In the genomic region with DNA sequence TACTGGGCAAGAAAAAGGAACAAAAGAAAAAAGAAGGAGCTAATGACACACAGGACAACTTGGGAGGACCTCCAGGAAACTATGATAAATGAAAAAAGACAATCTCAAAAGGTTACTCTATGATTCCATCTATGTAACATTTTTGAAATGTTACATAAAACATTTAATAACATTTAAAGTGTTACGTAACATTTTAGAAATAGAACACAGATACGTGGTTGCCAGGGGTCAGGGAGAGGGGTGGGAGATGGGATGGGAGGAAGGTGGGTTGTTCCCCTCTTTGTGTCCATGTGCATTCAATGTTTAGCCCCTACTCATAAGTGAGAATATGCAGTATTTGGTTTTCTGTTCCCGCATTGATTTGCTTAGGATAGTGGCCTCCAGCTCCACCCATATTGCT, we compare ENCODE assay signal across 21 cellular contexts.
A peak's percentile ranks its signal among the peaks of the same experiment; 100 is the strongest.
DNase-seq lines count a peak whose midpoint lies in the region; ATAC-seq and TF ChIP-seq lines count a peak whose summit lies in the region.
"Had no signal": no experiment of that assay in that cellular context is flagged by ENCODE, and none has a peak within 500 bp of the region (broad histone marks: within the 10 kb centered on the region; RNA-seq: fewer than 3 reads in every experiment).

No MANE protein-coding gene starts in this region.

- no peaks in the 10 kb centered on the region for H3K9me3 Mint-ChIP-seq in MCF 10A (ENCODE audit: unreplicated experiment)
- H3K9me3 Mint-ChIP-seq: CD4-positive, alpha-beta T cell; H9 had no signal

- intact Hi-C loops in MCF 10A (cut with micrococcal nuclease) (loop anchor here (5.0 kb wide), 1 partner anchor 638 kb away; no protein-coding TSS in a partner anchor), breast epithelium (cut with DNase I; ENCODE audit: low total_unique reads) (no loop called here), ascending aorta (cut with DNase I) (loop anchor here (2.0 to 10.0 kb wide), 6 partner anchors 26 to 636 kb away; a partner anchor contains a TSS), tibial artery (cut with DNase I; ENCODE audit: low total_unique reads) (loop anchor here (5.0 kb wide), 1 partner anchor 638 kb away; no protein-coding TSS in a partner anchor), aorta (cut with DNase I) (loop anchor here (5.0 to 10.0 kb wide), 3 partner anchors 77 to 636 kb away; a partner anchor contains a TSS)

- H2AFZ ChIP-seq in fibroblast of lung (ENCODE audit: low read length): no peak overlapping the region

- no peaks in the 10 kb centered on the region for H3K36me3 Mint-ChIP-seq in MCF 10A (ENCODE audit: insufficient read depth, unreplicated experiment)

- no peaks in the 10 kb centered on the region for H4K20me1 ChIP-seq in fibroblast of lung (ENCODE audit: control insufficient read depth, extremely low read depth, insufficient read depth, low read length)

- H3K4me1 ChIP-seq in breast epithelium: no peaks in the 10 kb centered on the region
- H3K4me1 ChIP-seq in ascending aorta: peaks cover 5 to 20% of the 10 kb centered on the region in 2 donors
- peaks cover 20% of the 10 kb centered on the region for H3K4me1 ChIP-seq in fibroblast of lung (ENCODE audit: control insufficient read depth, extremely low read depth, insufficient read depth, low read length)
- H3K4me1 ChIP-seq in tibial artery: peaks cover 0 to 39% (median 27%) of the 10 kb centered on the region in 4 donors
- H3K4me1 ChIP-seq in aorta (ENCODE audit: control insufficient read depth in 1 of 2, insufficient read depth in 2 of 2, low read length in 2 of 2): peaks cover 0 to 4% of the 10 kb centered on the region in 2 donors
- H3K4me1 ChIP-seq: Caco-2 had no signal

- H3K4me2 ChIP-seq in fibroblast of lung (ENCODE audit: extremely low read depth, insufficient read depth, low read length): no peak overlapping the region

- H3K27ac ChIP-seq in breast epithelium (no peak overlapping the region), ascending aorta (peak overlapping the region; percentile 47 to 48), fibroblast of lung (ENCODE audit: insufficient read depth, low read length) (peak overlapping the region; percentile 57), tibial artery (peak overlapping the region; percentile 37 to 74), aorta (ENCODE audit: low read depth in 1 of 2, low read length in 2 of 2) (no peak overlapping the region)
- H3K27ac ChIP-seq: 22Rv1 had no signal

- no peak for ATAC-seq in aorta (ENCODE audit: low FRiP score)

- no peaks in the 10 kb centered on the region for H3K27me3 Mint-ChIP-seq in MCF 10A (ENCODE audit: insufficient read depth, unreplicated experiment)

- H3K9me3 ChIP-seq in breast epithelium: no peaks in the 10 kb centered on the region
- H3K9me3 ChIP-seq in ascending aorta: no peaks in the 10 kb centered on the region
- H3K9me3 ChIP-seq in fibroblast of lung (ENCODE audit: control insufficient read depth, insufficient read depth, low read depth, low read length): no peaks in the 10 kb centered on the region
- H3K9me3 ChIP-seq in tibial artery: no peaks in the 10 kb centered on the region
- H3K9me3 ChIP-seq in aorta (ENCODE audit: control insufficient read depth, low read length): no peaks in the 10 kb centered on the region
- H3K9me3 ChIP-seq: Caco-2, MG63 had no signal

- no peak for TF ChIP-seq POLR2A in breast epithelium (IDR thresholded peaks at IDR 0.05)

- WGBS in aorta, 2 donors: 20 to 29% methylated on average over 3 of the region's 3 CpGs

- H3K27ac Mint-ChIP-seq in MCF 10A (ENCODE audit: low read depth, unreplicated experiment): peak overlapping the region; percentile 40
- H3K27ac Mint-ChIP-seq: B cell; CD4-positive, alpha-beta T cell; H9 had no signal

- H3K36me3 ChIP-seq in breast epithelium (no peaks in the 10 kb centered on the region), ascending aorta (no peaks in the 10 kb centered on the region), fibroblast of lung (ENCODE audit: control insufficient read depth, insufficient read depth, low read length) (no peaks in the 10 kb centered on the region), tibial artery (no peaks in the 10 kb centered on the region), aorta (ENCODE audit: control insufficient read depth in 1 of 2, insufficient read depth in 2 of 2, low read length in 1 of 2) (no peaks in the 10 kb centered on the region)
- H3K36me3 ChIP-seq: MG63 had no signal

- H3K4me3 Mint-ChIP-seq in MCF 10A (ENCODE audit: unreplicated experiment): no peak overlapping the region
- H3K4me3 Mint-ChIP-seq: B cell; CD4-positive, alpha-beta T cell; H9 had no signal

- no peak for TF ChIP-seq CTCF in MCF 10A (IDR thresholded peaks at IDR 0.05; ENCODE audit: unreplicated experiment)
- TF ChIP-seq CTCF in breast epithelium (IDR thresholded peaks at IDR 0.05): no peak
- no peak for TF ChIP-seq CTCF in ascending aorta (IDR thresholded peaks at IDR 0.05)
- TF ChIP-seq CTCF in fibroblast of lung (conservative IDR thresholded peaks at IDR 0.05 in 1 of 2, IDR thresholded peaks at IDR 0.05 in 1 of 2; ENCODE audit: low read depth in 1 of 2, low read length in 2 of 2): no peak
- TF ChIP-seq CTCF in tibial artery (IDR thresholded peaks at IDR 0.05): no peak

- H3K4me1 Mint-ChIP-seq in MCF 10A (ENCODE audit: insufficient read depth, unreplicated experiment): peaks cover 23% of the 10 kb centered on the region
- H3K4me1 Mint-ChIP-seq: B cell had no signal

- H3K4me3 ChIP-seq in breast epithelium: no peak overlapping the region
- H3K4me3 ChIP-seq in ascending aorta: no peak overlapping the region
- no peak overlapping the region for H3K4me3 ChIP-seq in fibroblast of lung (replicated peaks in 1 of 4; ENCODE audit: control extremely low read depth in 1 of 4, insufficient read depth in 1 of 4, low read depth in 3 of 4, low read length in 4 of 4)
- H3K4me3 ChIP-seq in tibial artery: no peak overlapping the region
- H3K4me3 ChIP-seq in aorta (ENCODE audit: low read length in 2 of 2): no peak overlapping the region
- H3K4me3 ChIP-seq: MG63 had no signal

- no peak overlapping the region for H3K9ac ChIP-seq in fibroblast of lung (ENCODE audit: insufficient read depth, low read length)

- CTCF ChIA-PET in MCF 10A (lab: Yijun Ruan, JAX): interaction anchor here (0.9 to 3.4 kb wide), 4 partner anchors 77 to 636 kb away, joined by 3 to 20 read pairs (median 7); a partner anchor contains a TSS

- POLR2A ChIA-PET in MCF 10A (lab: Yijun Ruan, JAX): interaction anchor here (0.6 to 1.1 kb wide), 2 partner anchors 78 to 137 kb away, joined by 3 read pairs; no protein-coding TSS in a partner anchor

- DNase-seq in MCF 10A (ENCODE audit: unreplicated experiment) (no peak), breast epithelium (ENCODE audit: low spot score in 2 of 2) (no peak), ascending aorta (ENCODE audit: low spot score in 2 of 2) (no peak), fibroblast of lung (ENCODE audit: low read depth in 2 of 2) (no peak), tibial artery (peak in 1 of 2 donors; percentile 17), NCI-H187 (lab: John Stamatoyannopoulos, UW) (no peak), aorta (no peak), NCI-H1694 (lab: John Stamatoyannopoulos, UW) (no peak)
- DNase-seq: Caco-2; CD4-positive, alpha-beta T cell; H9; Karpas-422; NCI-H1092; NCI-H146; NCI-H2081 treated with DMSO at 0.1 percent for 48 hours; NCI-H446 treated with DMSO at 0.1 percent for 48 hours; NK-92 treated with Interleukin-12 subunit alpha and Interleukin-12 subunit beta, amount 100 ng/mL, for 24 hours; SHP77 treated with DMSO at 0.1 percent for 48 hours had no signal

- H3K27me3 ChIP-seq in breast epithelium: no peaks in the 10 kb centered on the region
- H3K27me3 ChIP-seq in ascending aorta: no peaks in the 10 kb centered on the region
- H3K27me3 ChIP-seq in fibroblast of lung (ENCODE audit: control insufficient read depth, insufficient read depth, low read length): no peaks in the 10 kb centered on the region
- H3K27me3 ChIP-seq in tibial artery: no peaks in the 10 kb centered on the region
- H3K27me3 ChIP-seq in aorta (ENCODE audit: control insufficient read depth in 1 of 2, insufficient read depth in 2 of 2, low read length in 1 of 2): no peaks in the 10 kb centered on the region
- H3K27me3 ChIP-seq: MG63 had no signal

- no TSS peak for BruUV-seq in MCF 10A (replicated peaks; lab: Mats Ljungman, UMichigan)

- H3K79me2 ChIP-seq in fibroblast of lung (ENCODE audit: control insufficient read depth, insufficient read depth, low read length): no peaks in the 10 kb centered on the region

Comparison
In these comparisons a context has a peak if more than half of its experiments do, and no peak if none do; other contexts are left out.
1. H3K27ac ChIP-seq: peak in ascending aorta (2 of 2), fibroblast of lung (single experiment) and tibial artery (2 of 2); none in breast epithelium (0 of 2) and aorta (0 of 2).